ENCODE assay signal across 24 cellular contexts in genomic region chr12:11672361-11672760, GRCh38. TPM values are rescaled to one million over a fixed set of nuclear protein-coding genes. Genes with fewer than 3 reads are reported as not detected.
DNase-seq lines count a peak whose midpoint lies in the region; ATAC-seq and TF ChIP-seq lines count a peak whose summit lies in the region.
"Had no signal": no experiment of that assay in that cellular context is flagged by ENCODE, and none has a peak within 500 bp of the region (broad histone marks: within the 10 kb centered on the region; RNA-seq: fewer than 3 reads in every experiment).

No MANE protein-coding gene starts in this region.

- ATAC-seq in HG03457 (IDR thresholded peaks at IDR 0.05; ENCODE audit: unreplicated experiment): no peak
- ATAC-seq: activated T-cell treated with anti-CD3 and anti-CD28 coated beads, Interleukin-2, amount 50 U/mL, for 4 hours; esophagus mucosa; left lung; naive thymus-derived CD4-positive, alpha-beta T cell; Panc1 had no signal

- TF ChIP-seq CTCF in glutamatergic neuron (IDR thresholded peaks at IDR 0.05; ENCODE audit: partially characterized antibody, unreplicated experiment) (no peak), type B pancreatic cell (conservative IDR thresholded peaks at IDR 0.05) (no peak)

- no peaks in the 10 kb centered on the region for H3K36me3 Mint-ChIP-seq in glutamatergic neuron (ENCODE audit: unreplicated experiment)
- H3K36me3 Mint-ChIP-seq in type B pancreatic cell: peaks cover 21% of the 10 kb centered on the region

- H3K27me3 Mint-ChIP-seq in glutamatergic neuron (ENCODE audit: unreplicated experiment) (peaks cover 6% of the 10 kb centered on the region), type B pancreatic cell (no peaks in the 10 kb centered on the region)
- H3K27me3 Mint-ChIP-seq: naive thymus-derived CD4-positive, alpha-beta T cell had no signal

- DNase-seq in NCI-H2171 treated with DMSO at 0.1 percent for 48 hours (lab: John Stamatoyannopoulos, UW): peak; percentile 8
- DNase-seq in NCI-H2171 (lab: John Stamatoyannopoulos, UW): no peak
- DNase-seq in SK-N-DZ (ENCODE audit: low spot score): peak; percentile 60
- DNase-seq in glutamatergic neuron: no peak
- no peak for DNase-seq in type B pancreatic cell (ENCODE audit: extremely low spot score, unreplicated experiment)
- no peak for DNase-seq in NCI-H510A (lab: John Stamatoyannopoulos, UW)
- no peak for DNase-seq in activated T-cell treated with anti-CD3 and anti-CD28 coated beads for 4 hours
- DNase-seq: activated CD4-positive, alpha-beta T cell treated with anti-CD3 and anti-CD28 coated beads for 4 hours; activated naive CD4-positive, alpha-beta T cell; activated T-cell treated with anti-CD3 and anti-CD28 coated beads, Interleukin-2, amount 50 U/mL, for 4 hours; DMS53; foreskin melanocyte; left lung; naive thymus-derived CD4-positive, alpha-beta T cell; NCI-H2029; retina; stimulated activated CD4-positive, alpha-beta T cell treated with anti-CD3 and anti-CD28 coated beads, Interleukin-12 subunit alpha, Interleukin-12 subunit beta, amount 100 ng/mL, for 4 hours; stimulated activated CD4-positive, alpha-beta T cell treated with anti-CD3 and anti-CD28 coated beads, Interleukin-4, amount 100 ng/mL, for 24 hours; stimulated activated naive CD4-positive, alpha-beta T cell treated with Interleukin-2 at 50 U/mL for 16 hours had no signal

- H3K4me1 Mint-ChIP-seq in glutamatergic neuron (ENCODE audit: low read depth, unreplicated experiment) (peaks cover 31% of the 10 kb centered on the region), type B pancreatic cell (ENCODE audit: unreplicated experiment) (peaks cover 34% of the 10 kb centered on the region)

- H3K9me3 Mint-ChIP-seq in glutamatergic neuron (ENCODE audit: unreplicated experiment) (no peaks in the 10 kb centered on the region), type B pancreatic cell (peaks cover 3% of the 10 kb centered on the region)
- H3K9me3 Mint-ChIP-seq: activated T-cell treated with anti-CD3 and anti-CD28 coated beads, Interleukin-2, amount 50 U/mL, for 4 hours; mesothelial cell of epicardium; naive thymus-derived CD4-positive, alpha-beta T cell; T-helper 1 cell treated with Interleukin-12 subunit alpha and Interleukin-12 subunit beta and Interleukin-4 antibody, amounts not matched to agents 30 μg/mL and 1 μg/mL, for 36 hours had no signal

- peak overlapping the region; percentile 52 for H3K4me3 Mint-ChIP-seq in glutamatergic neuron (ENCODE audit: unreplicated experiment)
- no peak overlapping the region for H3K4me3 Mint-ChIP-seq in type B pancreatic cell
- H3K4me3 Mint-ChIP-seq: activated T-cell treated with anti-CD3 and anti-CD28 coated beads, Interleukin-2, amount 50 U/mL, for 4 hours; mesothelial cell of epicardium; T-helper 1 cell treated with Interleukin-12 subunit alpha and Interleukin-12 subunit beta and Interleukin-4 antibody, amounts not matched to agents 30 μg/mL and 1 μg/mL, for 36 hours had no signal

- peak overlapping the region; percentile 65 for H3K27ac Mint-ChIP-seq in glutamatergic neuron (ENCODE audit: unreplicated experiment)
- peak overlapping the region; percentile 10 for H3K27ac Mint-ChIP-seq in type B pancreatic cell
- H3K27ac Mint-ChIP-seq: mesothelial cell of epicardium; T-helper 1 cell treated with Interleukin-12 subunit alpha and Interleukin-12 subunit beta and Interleukin-4 antibody, amounts not matched to agents 30 μg/mL and 1 μg/mL, for 36 hours had no signal

RNA-seq across cellular contexts. Expression of gene ETV6, which starts 22.9 kb away (rescaled TPM):
- 2.1 and 2.5 TPM in 2 replicates for polyA plus RNA-seq in SK-N-DZ (2014; cell fraction: cytosol; rRNA removed)
- 1.8 and 4.9 TPM in 2 replicates for polyA plus RNA-seq in SK-N-DZ (2014; cell fraction: nucleus; rRNA removed)
- total RNA-seq in glutamatergic neuron (ENCODE audit: unreplicated experiment): 10.1 TPM
- total RNA-seq in type B pancreatic cell (ENCODE audit: low replicate concordance): 26.5 and 47.1 TPM in 2 replicates

Comparison
In these comparisons a context has a peak if more than half of its experiments do, and no peak if none do; other contexts are left out.
1. DNase-seq: peak in NCI-H2171 treated with DMSO at 0.1 percent for 48 hours (single experiment) and SK-N-DZ (single experiment); none in NCI-H2171 (single experiment), glutamatergic neuron (single experiment), type B pancreatic cell (single experiment), NCI-H510A (single experiment) and activated T-cell treated with anti-CD3 and anti-CD28 coated beads for 4 hours (single experiment).